13 cellular contexts compared by ENCODE assay signal in the genomic region with DNA sequence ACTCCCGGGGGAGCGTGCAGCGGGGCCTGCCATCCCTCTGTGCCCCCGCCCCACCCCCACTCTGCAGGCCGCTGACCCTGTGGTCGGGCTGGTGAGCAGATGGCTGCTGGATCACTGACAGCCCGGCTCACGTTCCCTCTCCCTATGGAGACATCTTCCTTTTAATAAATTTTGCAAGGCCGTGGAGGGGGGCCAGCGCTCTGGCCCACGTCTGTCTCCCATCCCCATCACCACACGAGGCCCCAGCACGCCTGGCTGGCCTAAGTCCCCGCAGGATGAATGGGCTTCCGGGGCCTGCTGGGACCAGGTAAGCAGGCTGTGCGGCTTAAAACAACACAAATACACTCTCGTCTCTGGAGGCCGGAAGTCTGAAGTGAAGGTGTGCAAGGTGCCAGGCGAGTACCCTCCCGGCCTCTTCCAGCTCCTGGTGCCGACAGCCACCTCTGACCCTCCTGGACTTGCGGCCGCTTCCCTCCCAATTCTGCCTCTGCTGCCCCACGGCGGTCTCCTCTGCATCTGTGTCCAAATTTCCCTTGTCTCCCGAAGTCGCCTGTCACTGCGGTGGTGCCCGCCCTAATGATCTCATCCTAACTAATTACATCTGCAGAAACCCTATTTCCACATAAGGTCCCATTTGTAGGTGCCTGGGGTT. TPM values are rescaled to one million over a fixed set of nuclear protein-coding genes. Genes with fewer than 3 reads are reported as not detected.
DNase-seq lines count a peak whose midpoint lies in the region; ATAC-seq, FAIRE-seq and TF ChIP-seq lines count a peak whose summit lies in the region.
"Had no signal": no experiment of that assay in that cellular context is flagged by ENCODE, and none has a peak within 500 bp of the region (broad histone marks: within the 10 kb centered on the region; RNA-seq: fewer than 3 reads in every experiment).

No MANE protein-coding gene starts in this region.

- H2AFZ ChIP-seq in neural progenitor cell (replicated peaks), result peak overlapping the region; percentile 64

- H3K27me3 ChIP-seq in CD4-positive, alpha-beta T cell (ENCODE audit: control insufficient read depth, insufficient read depth, low read length), result no peaks in the 10 kb centered on the region
- H3K27me3 ChIP-seq in neural progenitor cell, result no peaks in the 10 kb centered on the region

- ATAC-seq in CD4-positive, alpha-beta T cell (ENCODE audit: poor library complexity), result peak; percentile 58

- peak overlapping the region; percentile 42 for H3K27ac Mint-ChIP-seq in CD4-positive, alpha-beta T cell
- peak overlapping the region; percentile 92 for H3K27ac Mint-ChIP-seq in neural progenitor cell
- H3K27ac Mint-ChIP-seq: activated T-helper 2 cell treated with anti-CD3 and anti-CD28 coated beads, Interferon-gamma antibody, Interleukin-2, Interleukin-4, amounts not matched to agents 10 μg/mL and 5 μg/mL and 100 μg/mL, durations not matched to agents 14 hours and 24 hours and 36 hours had no signal

- no peaks in the 10 kb centered on the region for H3K36me3 ChIP-seq in neural progenitor cell
- H3K36me3 ChIP-seq: prostate gland had no signal

- peaks cover 7% of the 10 kb centered on the region for H3K4me1 Mint-ChIP-seq in CD4-positive, alpha-beta T cell (ENCODE audit: low read depth)
- peaks cover 30% of the 10 kb centered on the region for H3K4me1 Mint-ChIP-seq in neural progenitor cell

- no peaks in the 10 kb centered on the region for H3K9me3 ChIP-seq in CD4-positive, alpha-beta T cell (ENCODE audit: control insufficient read depth, low read length)
- H3K9me3 ChIP-seq in neural progenitor cell (ENCODE audit: low read depth), result no peaks in the 10 kb centered on the region
- H3K9me3 ChIP-seq: prostate gland had no signal

- H3K9me3 Mint-ChIP-seq in CD4-positive, alpha-beta T cell, result no peaks in the 10 kb centered on the region
- no peaks in the 10 kb centered on the region for H3K9me3 Mint-ChIP-seq in neural progenitor cell
- H3K9me3 Mint-ChIP-seq: activated T-helper 2 cell treated with anti-CD3 and anti-CD28 coated beads, Interferon-gamma antibody, Interleukin-2, Interleukin-4, amounts not matched to agents 10 μg/mL and 5 μg/mL and 100 μg/mL, durations not matched to agents 14 hours and 24 hours and 36 hours; T-cell had no signal

- peak overlapping the region; percentile 42 for H3K4me2 ChIP-seq in neural progenitor cell

- FAIRE-seq in H54 (lab: Jason Lieb, UNC), result no peak

- H4K20me1 ChIP-seq in neural progenitor cell (ENCODE audit: low read depth), result no peaks in the 10 kb centered on the region

- TF ChIP-seq POLR2A in H54 (IDR thresholded peaks at IDR 0.05; ENCODE audit: low read depth, low read length), result no peak

- H3F3A ChIP-seq in neural progenitor cell (ENCODE audit: low read depth), result peaks cover 32% of the 10 kb centered on the region

- peaks cover 16% of the 10 kb centered on the region for H3K4me1 ChIP-seq in neural progenitor cell
- H3K4me1 ChIP-seq: prostate gland had no signal

- H3K4me3 ChIP-seq in fibroblast of villous mesenchyme (ENCODE audit: low read depth, low read length) (no peak overlapping the region), neural progenitor cell (no peak overlapping the region)
- H3K4me3 ChIP-seq: prostate gland had no signal

- POLR2A ChIA-PET in CD4-positive, alpha-beta T cell (lab: Charles Lee), result interaction anchor here (1.0 kb wide), 1 partner anchor 74 kb away, joined by 3 read pairs; no protein-coding TSS in a partner anchor

- no peak for DNase-seq in CD4-positive, alpha-beta T cell
- DNase-seq in fibroblast of villous mesenchyme (ENCODE audit: low read depth) (no peak), neural progenitor cell (ENCODE audit: low spot score) (peak; percentile 54), H54 (ENCODE audit: insufficient read length, low spot score) (no peak), NCI-H187 treated with DMSO at 0.1 percent for 48 hours (lab: John Stamatoyannopoulos, UW) (no peak), iPS-NIHi11 (ENCODE audit: low spot score) (no peak)
- DNase-seq in stimulated activated naive CD4-positive, alpha-beta T cell (lab: John Stamatoyannopoulos, UW), result no peak
- DNase-seq: DMS79 treated with DMSO at 0.1 percent for 48 hours, NCI-H1417, T-cell had no signal

- no peak overlapping the region for H3K4me3 Mint-ChIP-seq in CD4-positive, alpha-beta T cell
- H3K4me3 Mint-ChIP-seq in neural progenitor cell, result peak overlapping the region; percentile 57
- H3K4me3 Mint-ChIP-seq: T-cell had no signal

- H3K27me3 Mint-ChIP-seq in CD4-positive, alpha-beta T cell, result peaks cover 6% of the 10 kb centered on the region
- H3K27me3 Mint-ChIP-seq in neural progenitor cell (ENCODE audit: insufficient read depth, low read depth), result peaks cover 13% of the 10 kb centered on the region

- no peak overlapping the region for H3K9ac ChIP-seq in neural progenitor cell

- no peak for TF ChIP-seq CTCF in CD4-positive, alpha-beta T cell (IDR thresholded peaks at IDR 0.05)
- TF ChIP-seq CTCF in fibroblast of villous mesenchyme (IDR thresholded peaks at IDR 0.05; ENCODE audit: insufficient read depth, low read depth, low read length), result peak; percentile 6
- TF ChIP-seq CTCF in neural progenitor cell (IDR thresholded peaks at IDR 0.05), result no peak

- intact Hi-C loops in CD4-positive, alpha-beta T cell (cut with DNase I, micrococcal nuclease), result no loop called here

- H3K36me3 Mint-ChIP-seq in CD4-positive, alpha-beta T cell (ENCODE audit: low read depth), result no peaks in the 10 kb centered on the region
- H3K36me3 Mint-ChIP-seq in neural progenitor cell, result no peaks in the 10 kb centered on the region
- H3K36me3 Mint-ChIP-seq: T-cell had no signal

- CTCF ChIA-PET in CD4-positive, alpha-beta T cell (lab: Charles Lee), result no interaction called here

- peaks cover 8% of the 10 kb centered on the region for H3K79me2 ChIP-seq in neural progenitor cell (ENCODE audit: low read depth)

- no peak overlapping the region for H3K27ac ChIP-seq in CD4-positive, alpha-beta T cell (ENCODE audit: low read depth, low read length)
- peak overlapping the region; percentile 69 for H3K27ac ChIP-seq in neural progenitor cell
- H3K27ac ChIP-seq: prostate gland had no signal

TF ChIP-seq in PFSK-1, 5 proteins besides CTCF, POLR2A, EP300 and RAD21:
- TF ChIP-seq POLR2AphosphoS5 (IDR thresholded peaks at IDR 0.05; ENCODE audit: low read depth, low read length) (no peak), TAF1 (IDR thresholded peaks at IDR 0.05; ENCODE audit: borderline replicate concordance, insufficient read depth, low read length) (no peak), FOXP2 (optimal IDR thresholded peaks at IDR 0.05; ENCODE audit: borderline replicate concordance, extremely low read depth, extremely low read length, insufficient read depth) (peak; percentile 19), SIN3A (IDR thresholded peaks at IDR 0.05; ENCODE audit: borderline replicate concordance, insufficient read depth, low read length) (no peak)
- TF ChIP-seq, protein P1, sequence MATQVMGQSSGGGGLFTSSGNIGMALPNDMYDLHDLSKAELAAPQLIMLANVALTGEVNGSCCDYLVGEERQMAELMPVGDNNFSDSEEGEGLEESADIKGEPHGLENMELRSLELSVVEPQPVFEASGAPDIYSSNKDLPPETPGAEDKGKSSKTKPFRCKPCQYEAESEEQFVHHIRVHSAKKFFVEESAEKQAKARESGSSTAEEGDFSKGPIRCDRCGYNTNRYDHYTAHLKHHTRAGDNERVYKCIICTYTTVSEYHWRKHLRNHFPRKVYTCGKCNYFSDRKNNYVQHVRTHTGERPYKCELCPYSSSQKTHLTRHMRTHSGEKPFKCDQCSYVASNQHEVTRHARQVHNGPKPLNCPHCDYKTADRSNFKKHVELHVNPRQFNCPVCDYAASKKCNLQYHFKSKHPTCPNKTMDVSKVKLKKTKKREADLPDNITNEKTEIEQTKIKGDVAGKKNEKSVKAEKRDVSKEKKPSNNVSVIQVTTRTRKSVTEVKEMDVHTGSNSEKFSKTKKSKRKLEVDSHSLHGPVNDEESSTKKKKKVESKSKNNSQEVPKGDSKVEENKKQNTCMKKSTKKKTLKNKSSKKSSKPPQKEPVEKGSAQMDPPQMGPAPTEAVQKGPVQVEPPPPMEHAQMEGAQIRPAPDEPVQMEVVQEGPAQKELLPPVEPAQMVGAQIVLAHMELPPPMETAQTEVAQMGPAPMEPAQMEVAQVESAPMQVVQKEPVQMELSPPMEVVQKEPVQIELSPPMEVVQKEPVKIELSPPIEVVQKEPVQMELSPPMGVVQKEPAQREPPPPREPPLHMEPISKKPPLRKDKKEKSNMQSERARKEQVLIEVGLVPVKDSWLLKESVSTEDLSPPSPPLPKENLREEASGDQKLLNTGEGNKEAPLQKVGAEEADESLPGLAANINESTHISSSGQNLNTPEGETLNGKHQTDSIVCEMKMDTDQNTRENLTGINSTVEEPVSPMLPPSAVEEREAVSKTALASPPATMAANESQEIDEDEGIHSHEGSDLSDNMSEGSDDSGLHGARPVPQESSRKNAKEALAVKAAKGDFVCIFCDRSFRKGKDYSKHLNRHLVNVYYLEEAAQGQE (IDR thresholded peaks at IDR 0.05; ENCODE audit: insufficient read depth in 1 of 2, low read depth in 2 of 2, low read length in 2 of 2), result no peak
TF ChIP-seq in PFSK-1: peak in this region for 1.

RNA-seq across cellular contexts. Expression of gene PTBP1, which starts 8.3 kb away (rescaled TPM):
- total RNA-seq in CD4-positive, alpha-beta T cell, result 100 to 1,000 TPM; 246 to 252 TPM
- polyA plus RNA-seq in PFSK-1 (2012; ENCODE audit: insufficient read length, low read depth), result 700 TPM
- 117 and 129 TPM in 2 replicates for total RNA-seq in fibroblast of villous mesenchyme
- 237 and 543 TPM in 2 replicates for total RNA-seq in neural progenitor cell (ENCODE audit: low replicate concordance)

RNA-seq across cellular contexts. Expression of gene PLPPR3, which starts 32.8 kb away (rescaled TPM):
- not detected for total RNA-seq in CD4-positive, alpha-beta T cell
- polyA plus RNA-seq in PFSK-1 (2012; ENCODE audit: insufficient read length, low read depth), result 24.3 TPM
- total RNA-seq in fibroblast of villous mesenchyme, result under 0.01 and 0.86 TPM in 2 replicates
- total RNA-seq in neural progenitor cell (ENCODE audit: low replicate concordance), result 15.6 and 91.6 TPM in 2 replicates
- total RNA-seq: activated T-helper 2 cell treated with anti-CD3 and anti-CD28 coated beads, Interferon-gamma antibody, Interleukin-2, Interleukin-4, amounts not matched to agents 10 μg/mL and 5 μg/mL and 100 μg/mL, durations not matched to agents 14 hours and 24 hours and 36 hours had no signal

RNA-seq across cellular contexts. Expression of gene MISP, which starts 38.0 kb away (rescaled TPM):
- not detected for total RNA-seq in CD4-positive, alpha-beta T cell
- 0.10 TPM for polyA plus RNA-seq in PFSK-1 (2012; ENCODE audit: insufficient read length, low read depth)
- under 0.01 and 0.43 TPM in 2 replicates for total RNA-seq in fibroblast of villous mesenchyme
- total RNA-seq in neural progenitor cell (ENCODE audit: low replicate concordance), result not detected in 2 replicates
- total RNA-seq: activated T-helper 2 cell treated with anti-CD3 and anti-CD28 coated beads, Interferon-gamma antibody, Interleukin-2, Interleukin-4, amounts not matched to agents 10 μg/mL and 5 μg/mL and 100 μg/mL, durations not matched to agents 14 hours and 24 hours and 36 hours had no signal

RNA-seq across cellular contexts. Expression of gene AZU1, which starts 38.7 kb away (rescaled TPM):
- under 1 TPM; 0.47 to 0.49 TPM for total RNA-seq in CD4-positive, alpha-beta T cell
- polyA plus RNA-seq in PFSK-1 (2012; ENCODE audit: insufficient read length, low read depth), result 0.93 TPM
- total RNA-seq in fibroblast of villous mesenchyme, result not detected in 2 replicates
- 1.0 and 2.0 TPM in 2 replicates for total RNA-seq in neural progenitor cell (ENCODE audit: low replicate concordance)
- total RNA-seq: activated T-helper 2 cell treated with anti-CD3 and anti-CD28 coated beads, Interferon-gamma antibody, Interleukin-2, Interleukin-4, amounts not matched to agents 10 μg/mL and 5 μg/mL and 100 μg/mL, durations not matched to agents 14 hours and 24 hours and 36 hours had no signal

RNA-seq across cellular contexts. Expression of gene PRTN3, which starts 51.9 kb away (rescaled TPM):
- not detected for total RNA-seq in CD4-positive, alpha-beta T cell
- 1.4 TPM for polyA plus RNA-seq in PFSK-1 (2012; ENCODE audit: insufficient read length, low read depth)
- total RNA-seq in fibroblast of villous mesenchyme (not detected in 2 replicates), neural progenitor cell (ENCODE audit: low replicate concordance) (0.28 TPM in 1 of 2 replicates, not detected in the other)
- total RNA-seq: activated T-helper 2 cell treated with anti-CD3 and anti-CD28 coated beads, Interferon-gamma antibody, Interleukin-2, Interleukin-4, amounts not matched to agents 10 μg/mL and 5 μg/mL and 100 μg/mL, durations not matched to agents 14 hours and 24 hours and 36 hours had no signal
